In the genomic region with DNA sequence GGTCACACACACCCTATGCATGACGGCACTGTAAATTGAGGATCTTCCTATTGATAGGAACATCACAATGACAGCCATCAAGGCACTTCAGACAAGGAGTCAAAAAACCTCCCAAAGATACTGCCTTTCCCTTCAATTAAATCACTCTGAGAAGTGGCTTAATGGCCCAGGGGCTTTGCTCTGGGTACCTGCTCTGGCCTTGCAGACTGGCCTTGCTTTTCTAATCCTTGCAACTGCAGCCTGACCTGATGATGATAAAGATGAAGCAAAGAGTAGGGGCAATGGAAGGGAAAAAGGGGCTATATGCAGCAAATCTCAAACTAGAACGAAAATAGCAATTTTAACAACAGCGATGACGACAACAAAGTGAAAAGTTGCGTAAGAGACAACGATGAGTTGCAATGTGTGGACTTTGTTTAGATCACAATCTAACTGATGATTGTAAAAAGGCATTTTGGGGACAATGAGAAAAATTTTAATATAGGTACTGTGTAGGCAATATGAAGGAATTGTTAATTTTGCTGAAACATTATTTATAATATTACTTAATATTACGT, we compare ENCODE assay signal across 22 cellular contexts. TPM values are rescaled to one million over a fixed set of nuclear protein-coding genes. Genes with fewer than 3 reads are reported as not detected.
DNase-seq lines count a peak whose midpoint lies in the region; ATAC-seq, FAIRE-seq and TF ChIP-seq lines count a peak whose summit lies in the region.
"Had no signal": no experiment of that assay in that cellular context is flagged by ENCODE, and none has a peak within 500 bp of the region (broad histone marks: within the 10 kb centered on the region; RNA-seq: fewer than 3 reads in every experiment).

No MANE protein-coding gene starts in this region.

- POLR2A ChIA-PET in HepG2 (lab: Yijun Ruan, JAX) (no interaction called here), H1 (lab: Charles Lee; ENCODE audit: partially characterized antibody) (no interaction called here)

- no peak overlapping the region for H2BK20ac ChIP-seq in H1 (ENCODE audit: low read length)

- H3K14ac ChIP-seq in H1 (ENCODE audit: insufficient read length) (no peak overlapping the region), mesenchymal stem cell (ENCODE audit: low read length in 2 of 2) (no peak overlapping the region)

- H4K20me1 ChIP-seq in HepG2 (ENCODE audit: insufficient read depth, low read length) (no peaks in the 10 kb centered on the region), H1 (replicated peaks in 1 of 2; ENCODE audit: control insufficient read depth in 1 of 2, insufficient read depth in 2 of 2, low read length in 2 of 2) (no peaks in the 10 kb centered on the region)
- H4K20me1 ChIP-seq: BLaER1 treated with 17β-estradiol and CSF1 and Interleukin-3, amounts not matched to agents 10 nM and 100 nM had no signal

- intact Hi-C loops in HepG2 (cut with micrococcal nuclease; ENCODE audit: unreplicated experiment) = no loop called here
- intact Hi-C loops in right lobe of liver (cut with DNase I) = no loop called here

- H2BK120ac ChIP-seq in H1 (replicated peaks; ENCODE audit: low read depth, low read length) (no peak overlapping the region), mesenchymal stem cell (ENCODE audit: low read depth, low read length) (no peak overlapping the region)

- no peak overlapping the region for H3K4ac ChIP-seq in H1 (replicated peaks; ENCODE audit: insufficient read length, low read depth, low read length)
- no peak overlapping the region for H3K4ac ChIP-seq in mesenchymal stem cell (ENCODE audit: low read depth in 1 of 2, low read length in 2 of 2)

- no peak overlapping the region for H3K56ac ChIP-seq in H1 (replicated peaks; ENCODE audit: insufficient read length, low read depth, low read length)

- H3K18ac ChIP-seq in H1 (ENCODE audit: extremely low read depth, low read length) (no peak overlapping the region), mesenchymal stem cell (ENCODE audit: low read depth in 1 of 2, low read length in 2 of 2) (no peak overlapping the region)

- TF ChIP-seq CTCF in HepG2 (CRISPR knock-in tag; IDR thresholded peaks at IDR 0.05) (no peak), right lobe of liver (IDR thresholded peaks at IDR 0.05) (no peak), H1 (IDR thresholded peaks at IDR 0.05; ENCODE audit: control extremely low read depth in 1 of 3, insufficient read depth in 1 of 3, low read depth in 1 of 3, low read length in 3 of 3) (no peak)

- CTCF ChIA-PET in HepG2 (lab: Yijun Ruan, JAX; ENCODE audit: low intra/inter-chr PET ratio, low total read pairs) = no interaction called here
- CTCF ChIA-PET in H1 (lab: Charles Lee; ENCODE audit: partially characterized antibody) = interaction anchor here (0.9 to 1.2 kb wide), 2 partner anchors 9 to 44 kb away, joined by 3 read pairs; no protein-coding TSS in a partner anchor

- H3K9ac ChIP-seq in HepG2 (ENCODE audit: insufficient read depth, low read depth, low read length) (no peak overlapping the region), H1 (replicated peaks in 1 of 4; ENCODE audit: extremely low read depth in 1 of 4, low read depth in 3 of 4, low read length in 3 of 4) (no peak overlapping the region), mesenchymal stem cell (ENCODE audit: low read length) (no peak overlapping the region)
- H3K9ac ChIP-seq: BLaER1 treated with 17β-estradiol and CSF1 and Interleukin-3, amounts not matched to agents 10 nM and 100 nM; KMS-11 had no signal

- no TSS peak for BruUV-seq in HepG2 (replicated peaks; lab: Mats Ljungman, UMichigan)

- H3K27me3 ChIP-seq in HepG2 (ENCODE audit: control insufficient read depth in 1 of 2, insufficient read depth in 2 of 2, low read length in 2 of 2) (no peaks in the 10 kb centered on the region), right lobe of liver (no peaks in the 10 kb centered on the region), H1 (replicated peaks in 1 of 4; ENCODE audit: control insufficient read depth in 3 of 4, extremely low read depth in 1 of 4, insufficient read depth in 3 of 4, low read length in 3 of 4) (peaks cover 0 to 13% (median 4%) of the 10 kb centered on the region in 4 experiments; a peak in 3 of 7 replicates), mesenchymal stem cell (ENCODE audit: control insufficient read depth in 1 of 2, insufficient read depth in 1 of 2, low read length in 2 of 2) (no peaks in the 10 kb centered on the region)
- H3K27me3 ChIP-seq: BLaER1 treated with 17β-estradiol and CSF1 and Interleukin-3, amounts not matched to agents 10 nM and 100 nM had no signal

- WGBS in HepG2 (ENCODE audit: low lambda C conversion rate) = 64% methylated on average over 7 of the region's 7 CpGs
- WGBS in right lobe of liver (ENCODE audit: insufficient coverage, low coverage, low lambda C conversion rate, missing lambda C conversion rate) = 49% methylated on average over 7 of the region's 7 CpGs
- 91% methylated on average over 7 of the region's 7 CpGs; no CpG with 5 or more reads in 1 of the 2 experiments for WGBS in H1 (ENCODE audit: extremely low coverage in 1 of 2, insufficient coverage in 1 of 2, insufficient read length in 1 of 2, insufficient replicate concordance in 2 of 2, low coverage in 1 of 2, low lambda C conversion rate in 2 of 2, missing lambda C conversion rate in 1 of 2), 2 experiments
- WGBS in mesenchymal stem cell = 93% methylated on average over 6 of the region's 7 CpGs

- H3K4me1 ChIP-seq in HepG2 (ENCODE audit: insufficient read depth, low read length) = no peaks in the 10 kb centered on the region
- no peaks in the 10 kb centered on the region for H3K4me1 ChIP-seq in right lobe of liver
- H3K4me1 ChIP-seq in H1 (replicated peaks in 1 of 4; ENCODE audit: control insufficient read depth in 3 of 4, insufficient read depth in 4 of 4, low read length in 3 of 4) = peaks cover 0 to 7% (median 5%) of the 10 kb centered on the region in 4 experiments; a peak in 3 of 7 replicates
- peaks cover 6% of the 10 kb centered on the region for H3K4me1 ChIP-seq in mesenchymal stem cell (ENCODE audit: control insufficient read depth, insufficient read depth, low read depth, low read length)
- H3K4me1 ChIP-seq: BLaER1 treated with 17β-estradiol and CSF1 and Interleukin-3, amounts not matched to agents 10 nM and 100 nM had no signal

- H3K4me2 ChIP-seq in HepG2 (ENCODE audit: low read depth, low read length) (no peak overlapping the region), H1 (ENCODE audit: insufficient read depth in 1 of 2, low read depth in 2 of 2, low read length in 2 of 2) (no peak overlapping the region), mesenchymal stem cell (ENCODE audit: low read length, poor library complexity, severe bottlenecking) (no peak overlapping the region)
- H3K4me2 ChIP-seq: BLaER1 treated with 17β-estradiol and CSF1 and Interleukin-3, amounts not matched to agents 10 nM and 100 nM; KMS-11 had no signal

- no peaks in the 10 kb centered on the region for H3K36me3 ChIP-seq in HepG2 (replicated peaks in 1 of 2; ENCODE audit: control insufficient read depth in 1 of 2, insufficient read depth in 2 of 2, low read length in 2 of 2)
- no peaks in the 10 kb centered on the region for H3K36me3 ChIP-seq in right lobe of liver
- no peaks in the 10 kb centered on the region for H3K36me3 ChIP-seq in H1 (ENCODE audit: control insufficient read depth in 2 of 4, insufficient read depth in 4 of 4, low read length in 3 of 4)
- H3K36me3 ChIP-seq in mesenchymal stem cell (ENCODE audit: control insufficient read depth in 1 of 2, insufficient read depth in 2 of 2, low read depth in 1 of 2, low read length in 2 of 2) = no peaks in the 10 kb centered on the region
- H3K36me3 ChIP-seq: BLaER1 treated with 17β-estradiol and CSF1 and Interleukin-3, amounts not matched to agents 10 nM and 100 nM had no signal

- TF ChIP-seq POLR2A in HepG2 (IDR thresholded peaks at IDR 0.05; ENCODE audit: insufficient read depth in 1 of 2, low read depth in 2 of 2, low read length in 2 of 2) (no peak), right lobe of liver (IDR thresholded peaks at IDR 0.05) (no peak), H1 (IDR thresholded peaks at IDR 0.05; ENCODE audit: control extremely low read depth in 1 of 2, low read depth in 2 of 2, low read length in 2 of 2) (no peak), GM12892 (IDR thresholded peaks at IDR 0.05; ENCODE audit: low read depth, low read length) (no peak)

- FAIRE-seq in HepG2 (lab: Jason Lieb, UNC) = no peak
- no peak for FAIRE-seq in H1 (lab: Jason Lieb, UNC)
- FAIRE-seq in GM12892 (lab: Jason Lieb, UNC) = no peak

- no peak overlapping the region for H2BK15ac ChIP-seq in H1 (ENCODE audit: low read length)
- H2BK15ac ChIP-seq in mesenchymal stem cell (ENCODE audit: low read depth, poor library complexity, severe bottlenecking) = no peak overlapping the region

- TF ChIP-seq RAD21 in HepG2 (CRISPR knock-in tag; IDR thresholded peaks at IDR 0.05) = no peak
- no peak for TF ChIP-seq RAD21 in H1 (IDR thresholded peaks at IDR 0.05 in 1 of 2, conservative IDR thresholded peaks at IDR 0.05 in 1 of 2; ENCODE audit: low read depth in 2 of 2, low read length in 2 of 2)

- H4K5ac ChIP-seq in H1 (ENCODE audit: insufficient read length, low read depth, low read length) = no peak overlapping the region

- H2BK12ac ChIP-seq in H1 (ENCODE audit: low read depth, low read length) (no peak overlapping the region; the same call in 1 of the 2 replicates), mesenchymal stem cell (ENCODE audit: low read length in 2 of 2) (no peak overlapping the region)

- no peak overlapping the region for H2AK5ac ChIP-seq in H1 (ENCODE audit: low read depth, low read length)
- H2AK5ac ChIP-seq in mesenchymal stem cell (ENCODE audit: low read length, severe bottlenecking) = peak overlapping the region; percentile 87

- H4K8ac ChIP-seq in H1 (ENCODE audit: extremely low read depth, insufficient read depth, low read length) = no peak overlapping the region
- H4K8ac ChIP-seq in mesenchymal stem cell (ENCODE audit: low read length) = no peak overlapping the region

- H3K79me1 ChIP-seq in H1 (ENCODE audit: low read depth, low read length) (no peaks in the 10 kb centered on the region), mesenchymal stem cell (replicated peaks; ENCODE audit: low read length, poor library complexity, severe bottlenecking) (peaks cover 12% of the 10 kb centered on the region)

- no peak overlapping the region for H2AFZ ChIP-seq in HepG2 (ENCODE audit: low read length)
- H2AFZ ChIP-seq in H1 (ENCODE audit: low read length) = no peak overlapping the region
- H2AFZ ChIP-seq in mesenchymal stem cell (ENCODE audit: low read depth, low read length) = no peak overlapping the region

- no peak for TF ChIP-seq EP300 in HepG2 (IDR thresholded peaks at IDR 0.05; ENCODE audit: low read depth in 2 of 2, low read length in 2 of 2)
- no peak for TF ChIP-seq EP300 in HepG2 (CRISPR knock-in tag; IDR thresholded peaks at IDR 0.05; ENCODE audit: borderline replicate concordance)
- no peak for TF ChIP-seq EP300 in H1 (IDR thresholded peaks at IDR 0.05; ENCODE audit: borderline replicate concordance in 1 of 2, low read depth in 2 of 2, low read length in 2 of 2)

- H3K9me3 ChIP-seq in HepG2 (ENCODE audit: low read length) (no peaks in the 10 kb centered on the region), right lobe of liver (no peaks in the 10 kb centered on the region), H1 (ENCODE audit: insufficient read depth in 2 of 2, low read depth in 1 of 2, low read length in 1 of 2) (no peaks in the 10 kb centered on the region), mesenchymal stem cell (ENCODE audit: control insufficient read depth, low read length) (no peaks in the 10 kb centered on the region)
- H3K9me3 ChIP-seq: BLaER1 treated with 17β-estradiol and CSF1 and Interleukin-3, amounts not matched to agents 10 nM and 100 nM had no signal

- in situ Hi-C loops in HepG2 (cut with HindIII; ENCODE audit: extremely low pct_ligation_motif_present, low pct_unique_long_range_greater_than_20kb) = no loop called here

- H3K27ac ChIP-seq in HepG2 (ENCODE audit: extremely low read length, insufficient read depth, low read length) (no peak overlapping the region), right lobe of liver (no peak overlapping the region), H1 (ENCODE audit: low read depth, low read length) (no peak overlapping the region), mesenchymal stem cell (ENCODE audit: low read length, poor library complexity, severe bottlenecking) (no peak overlapping the region)
- H3K27ac ChIP-seq: BLaER1 treated with 17β-estradiol and CSF1 and Interleukin-3, amounts not matched to agents 10 nM and 100 nM; KMS-11; SK-N-MC had no signal

- H3K4me3 ChIP-seq in HepG2 (replicated peaks in 1 of 3; ENCODE audit: insufficient read depth in 1 of 3, low read depth in 2 of 3, low read length in 3 of 3) (no peak overlapping the region), right lobe of liver (no peak overlapping the region), H1 (ENCODE audit: extremely low read depth in 1 of 4, insufficient read depth in 2 of 4, low read depth in 3 of 4, low read length in 4 of 4) (no peak overlapping the region), mesenchymal stem cell (ENCODE audit: insufficient read depth in 1 of 2, low read depth in 1 of 2, low read length in 2 of 2) (no peak overlapping the region)
- H3K4me3 ChIP-seq: BLaER1 treated with 17β-estradiol and CSF1 and Interleukin-3, amounts not matched to agents 10 nM and 100 nM; SK-N-MC had no signal

- H3K23ac ChIP-seq in H1 (ENCODE audit: insufficient read length) (no peak overlapping the region), mesenchymal stem cell (ENCODE audit: low read length in 2 of 2) (no peak overlapping the region)

- H2BK5ac ChIP-seq in H1 (ENCODE audit: low read depth, low read length) (no peak overlapping the region), mesenchymal stem cell (ENCODE audit: low read depth, low read length, poor library complexity, severe bottlenecking) (no peak overlapping the region)

- no peak overlapping the region for H4K91ac ChIP-seq in H1 (replicated peaks; ENCODE audit: insufficient read length, low read length)
- no peak overlapping the region for H4K91ac ChIP-seq in mesenchymal stem cell (ENCODE audit: low read length)

- H3K79me2 ChIP-seq in HepG2 (ENCODE audit: insufficient read depth, low read length) (no peaks in the 10 kb centered on the region), H1 (ENCODE audit: control insufficient read depth in 1 of 2, insufficient read depth in 2 of 2, low read length in 2 of 2) (no peaks in the 10 kb centered on the region)

- no peaks in the 10 kb centered on the region for H3K23me2 ChIP-seq in H1 (ENCODE audit: low read depth, low read length)

- no peak for DNase-seq in HepG2 (ENCODE audit: low spot score)
- no peak for DNase-seq in right lobe of liver
- DNase-seq in H1 (ENCODE audit: low read depth in 1 of 2, low spot score in 2 of 2) = no peak
- DNase-seq in mesenchymal stem cell = no peak
- DNase-seq in KG1 (lab: John Stamatoyannopoulos, UW) = no peak
- DNase-seq in GM12892 (ENCODE audit: insufficient read length) = no peak
- DNase-seq: AML-193; CD4-positive, alpha-beta T cell; DMS53; MM.1S; NCI-H1092 treated with DMSO at 0.1 percent for 48 hours; NCI-H1436; NCI-H187; NCI-H446; NCI-H524 treated with DMSO at 0.1 percent for 48 hours; NCI-H774; SIG-M5 had no signal

- ATAC-seq in HepG2 (no peak), right lobe of liver (no peak), GM21367 (IDR thresholded peaks at IDR 0.05; ENCODE audit: unreplicated experiment) (no peak)

RNA-seq across cellular contexts. Expression of gene ADAMTS9, which starts 14.6 kb away (rescaled TPM):
- total RNA-seq in HepG2 (2016; rRNA removed; fragmentation: Illumina TruSeq; extraction: Trizol) = 0.02 TPM in 1 of 2 replicates, not detected in the other
- not detected in 2 replicates for total RNA-seq in HepG2 (2016; cell fraction: cytosol; rRNA removed; fragmentation: Illumina TruSeq; extraction: Trizol; ENCODE audit: low read depth)
- 0.06 TPM in 1 of 2 replicates, not detected in the other for total RNA-seq in HepG2 (2016; cell fraction: insoluble cytoplasmic fraction; rRNA removed; fragmentation: Illumina TruSeq; extraction: Trizol)
- not detected in 2 replicates for total RNA-seq in HepG2 (2016; cell fraction: membrane; rRNA removed; fragmentation: Illumina TruSeq; extraction: Trizol)
- 0.12 TPM in 1 of 2 replicates, not detected in the other for total RNA-seq in HepG2 (2016; cell fraction: nucleus; rRNA removed; fragmentation: Illumina TruSeq; extraction: Trizol)
- 0.09 TPM in 1 of 2 replicates, not detected in the other for polyA plus RNA-seq in HepG2 (2011; rRNA removed)
- 0.01 TPM in 1 of 2 replicates, not detected in the other for polyA plus RNA-seq in HepG2 (2011; cell fraction: cytosol; rRNA removed)
- polyA plus RNA-seq in HepG2 (2011; cell fraction: nucleus; rRNA removed) = 0.02 and 0.05 TPM in 2 replicates
- 0.08 TPM in 1 of 2 replicates, not detected in the other for polyA plus RNA-seq in HepG2 (2012)
- polyA plus RNA-seq in HepG2 (2016; cell fraction: cytosol; fragmentation: Illumina TruSeq; extraction: Trizol; ENCODE audit: low read depth) = not detected in 2 replicates
- not detected in 2 replicates for polyA plus RNA-seq in HepG2 (2016; cell fraction: insoluble cytoplasmic fraction; fragmentation: Illumina TruSeq; extraction: Trizol; ENCODE audit: low read depth)
- polyA plus RNA-seq in HepG2 (2016; cell fraction: membrane; fragmentation: Illumina TruSeq; extraction: Trizol; ENCODE audit: low read depth) = not detected in 2 replicates
- not detected in 2 replicates for polyA plus RNA-seq in HepG2 (2016; cell fraction: nucleus; fragmentation: Illumina TruSeq; extraction: Trizol; ENCODE audit: insufficient read depth, low read depth)
- not detected in 2 replicates for polyA minus RNA-seq in HepG2 (2011; rRNA and poly(A)+ RNA removed; ENCODE audit: low replicate concordance)
- not detected in 2 replicates for polyA minus RNA-seq in HepG2 (2011; cell fraction: cytosol; rRNA and poly(A)+ RNA removed)
- polyA minus RNA-seq in HepG2 (2011; cell fraction: nucleus; rRNA and poly(A)+ RNA removed) = 0.13 and 0.25 TPM in 2 replicates
- total RNA-seq in right lobe of liver = 1 to 10 TPM; 1.1 to 9.9 (median 3.5) TPM
- total RNA-seq in H1 (2021; fragmentation: NEBNext Ultra II Directional; extraction: Animal tissue kit (Norgen Biotek cat#: 25700)) = 0.36 and 0.41 TPM in 2 replicates
- polyA plus RNA-seq in H1 (2011; rRNA removed) = 0.13 and 0.20 TPM in 2 replicates
- 0.27 TPM for polyA plus RNA-seq in H1 (2011; cell fraction: cytosol; rRNA removed)
- polyA plus RNA-seq in H1 (2011; cell fraction: nucleus; rRNA removed) = 0.41 TPM
- 0.32 to 0.50 TPM (median 0.38 TPM) in 4 replicates for polyA plus RNA-seq in H1 (2012, experiment 1 of 2)
- polyA plus RNA-seq in H1 (2012, experiment 2 of 2) = 0.28 TPM
- polyA plus RNA-seq in H1 (2013, experiment 1 of 2) = 0.36 TPM
- 0.29 TPM for polyA plus RNA-seq in H1 (2013, experiment 2 of 2)
- 1.1 and 1.2 TPM in 2 replicates for polyA minus RNA-seq in H1 (2011; rRNA and poly(A)+ RNA removed)
- polyA minus RNA-seq in H1 (2011; cell fraction: cytosol; rRNA and poly(A)+ RNA removed) = 1.0 TPM
- 1.9 TPM for polyA minus RNA-seq in H1 (2011; cell fraction: nucleus; rRNA and poly(A)+ RNA removed)
- polyA plus RNA-seq in mesenchymal stem cell (2013, experiment 1 of 2) = 13.6 TPM
- polyA plus RNA-seq in mesenchymal stem cell (2013, experiment 2 of 2) = 12.3 TPM
- not detected for polyA plus RNA-seq in GM12892 (2012; ENCODE audit: missing spikeins)
- total RNA-seq: CD4-positive, alpha-beta T cell; G401 had no signal

Comparison
In these comparisons a context has a peak if more than half of its experiments do, and no peak if none do; other contexts are left out.
1. Of the 41 proteins assayed by ChIP-seq in both HepG2 and H1: peak only in HepG2: none; only in H1: none; in both: CEBPB; in neither: 39; mixed calls (peak in some experiments, not most) for 1.